ENCODE assay signal across 8 cellular contexts in the genomic region with DNA sequence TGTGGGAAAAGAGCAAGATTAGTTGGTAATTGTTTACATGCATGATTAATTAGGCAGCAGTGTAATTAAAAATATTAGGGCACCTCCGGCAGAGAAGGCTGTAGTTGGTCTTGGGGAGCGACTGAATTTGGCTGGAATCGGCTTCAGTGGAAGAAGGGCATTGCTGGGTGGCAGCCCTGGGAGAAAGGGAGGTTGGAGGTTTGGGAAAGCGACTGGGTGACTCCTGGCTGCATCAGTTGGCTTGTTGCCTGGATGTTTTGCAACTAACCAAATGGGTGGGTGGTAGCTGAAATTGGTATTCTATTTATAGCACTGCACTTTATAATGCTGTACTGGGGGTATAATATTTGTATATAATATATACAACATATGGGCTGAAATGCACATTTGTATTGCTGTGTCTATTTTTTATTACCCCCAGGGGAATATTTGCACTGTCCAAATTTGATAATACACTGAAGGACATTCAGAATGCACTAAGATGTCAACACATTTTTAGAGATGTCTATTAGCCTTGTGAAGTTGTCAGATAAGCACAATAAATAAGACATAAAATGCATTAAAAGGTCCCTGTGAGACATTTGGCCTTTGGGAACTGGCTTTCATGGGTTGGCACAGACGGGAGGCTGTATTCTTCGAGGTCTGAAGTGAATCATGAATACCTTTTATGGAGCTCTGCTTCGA. TPM values are rescaled to one million over a fixed set of nuclear protein-coding genes. Genes with fewer than 3 reads are reported as not detected.
DNase-seq lines count a peak whose midpoint lies in the region; ATAC-seq, FAIRE-seq and TF ChIP-seq lines count a peak whose summit lies in the region.

No MANE protein-coding gene starts in this region.

- H3K27ac Mint-ChIP-seq in activated naive CD8-positive, alpha-beta T cell treated with anti-CD3 and anti-CD28 coated beads, Interleukin-2, amount 10 ng/mL, durations not matched to agents 7 days and 5 days = peak overlapping the region; percentile 69

- no peaks in the 10 kb centered on the region for H3K27me3 Mint-ChIP-seq in activated T-cell treated with anti-CD3 and anti-CD28 coated beads, Interleukin-2, amount 50 U/mL, for 4 hours (ENCODE audit: low read depth)
- no peaks in the 10 kb centered on the region for H3K27me3 Mint-ChIP-seq in activated naive CD8-positive, alpha-beta T cell treated with anti-CD3 and anti-CD28 coated beads, Interleukin-2, amount 10 ng/mL, durations not matched to agents 7 days and 5 days

- peak overlapping the region; percentile 81 for H3K4me3 Mint-ChIP-seq in activated T-cell treated with anti-CD3 and anti-CD28 coated beads, Interleukin-2, amount 50 U/mL, for 4 hours
- H3K4me3 Mint-ChIP-seq in activated naive CD8-positive, alpha-beta T cell treated with anti-CD3 and anti-CD28 coated beads, Interleukin-2, amount 10 ng/mL, durations not matched to agents 7 days and 5 days = peak overlapping the region; percentile 75

- no peak for ATAC-seq in activated T-cell treated with anti-CD3 and anti-CD28 coated beads, Interleukin-2, amount 50 U/mL, for 4 hours
- no peak for ATAC-seq in activated naive CD8-positive, alpha-beta T cell treated with anti-CD3 and anti-CD28 coated beads, Interleukin-2, amount 10 ng/mL, durations not matched to agents 7 days and 5 days (ENCODE audit: low read depth)
- no peak for ATAC-seq in GM18519 (IDR thresholded peaks at IDR 0.05; ENCODE audit: low FRiP score, unreplicated experiment)

- H3K4me3 ChIP-seq in kidney (ENCODE audit: low read length in 2 of 2) (peak overlapping the region; percentile 73 to 74), tibial artery (peak overlapping the region; percentile 68 to 82)

- no peaks in the 10 kb centered on the region for H3K9me3 Mint-ChIP-seq in activated T-cell treated with anti-CD3 and anti-CD28 coated beads, Interleukin-2, amount 50 U/mL, for 4 hours
- H3K9me3 Mint-ChIP-seq in activated naive CD8-positive, alpha-beta T cell treated with anti-CD3 and anti-CD28 coated beads, Interleukin-2, amount 10 ng/mL, durations not matched to agents 7 days and 5 days = no peaks in the 10 kb centered on the region

- TF ChIP-seq CTCF in kidney (IDR thresholded peaks at IDR 0.05; ENCODE audit: borderline replicate concordance, extremely low read depth, insufficient read depth) (no peak), tibial artery (IDR thresholded peaks at IDR 0.05) (no peak)

- no peaks in the 10 kb centered on the region for H3K36me3 Mint-ChIP-seq in activated T-cell treated with anti-CD3 and anti-CD28 coated beads, Interleukin-2, amount 50 U/mL, for 4 hours (ENCODE audit: insufficient read depth)
- H3K36me3 Mint-ChIP-seq in activated naive CD8-positive, alpha-beta T cell treated with anti-CD3 and anti-CD28 coated beads, Interleukin-2, amount 10 ng/mL, durations not matched to agents 7 days and 5 days = no peaks in the 10 kb centered on the region

- peaks cover 23% of the 10 kb centered on the region for H3K4me1 Mint-ChIP-seq in activated T-cell treated with anti-CD3 and anti-CD28 coated beads, Interleukin-2, amount 50 U/mL, for 4 hours (ENCODE audit: low read depth)
- peaks cover 18% of the 10 kb centered on the region for H3K4me1 Mint-ChIP-seq in activated naive CD8-positive, alpha-beta T cell treated with anti-CD3 and anti-CD28 coated beads, Interleukin-2, amount 10 ng/mL, durations not matched to agents 7 days and 5 days

- H3K4me1 ChIP-seq in kidney (ENCODE audit: control insufficient read depth in 1 of 2, insufficient read depth in 1 of 2, low read depth in 1 of 2, low read length in 2 of 2) (peaks cover 0 to 9% of the 10 kb centered on the region in 2 donors), tibial artery (peaks cover 0 to 39% (median 16%) of the 10 kb centered on the region in 4 donors)

- DNase-seq in activated T-cell treated with anti-CD3 and anti-CD28 coated beads, Interleukin-2, amount 50 U/mL, for 4 hours = no peak
- no peak for DNase-seq in activated T-cell treated with anti-CD3 and anti-CD28 coated beads, Interleukin-2, amount 50 U/mL, for 1 hour
- DNase-seq in activated naive CD8-positive, alpha-beta T cell treated with anti-CD3 and anti-CD28 coated beads, Interleukin-2, amount 10 ng/mL, durations not matched to agents 7 days and 5 days = no peak
- DNase-seq in kidney = no peak
- DNase-seq in tibial artery = peak; percentile 35 to 77
- DNase-seq in NCI-H1417 treated with DMSO at 0.1 percent for 48 hours (lab: John Stamatoyannopoulos, UW) = no peak
- DNase-seq in Kasumi-1 (lab: John Stamatoyannopoulos, UW) = no peak

- peak overlapping the region; percentile 56 to 67 for H3K9ac ChIP-seq in kidney (ENCODE audit: low read length in 2 of 2)

- H3K27me3 ChIP-seq in tibial artery = no peaks in the 10 kb centered on the region

- H3K9me3 ChIP-seq in kidney (ENCODE audit: control insufficient read depth in 1 of 2, low read length in 2 of 2) (no peaks in the 10 kb centered on the region), tibial artery (no peaks in the 10 kb centered on the region)

- POLR2A ChIA-PET in activated naive CD8-positive, alpha-beta T cell treated with anti-CD3 and anti-CD28 coated beads, Interleukin-2, amount 10 ng/mL, durations not matched to agents 7 days and 5 days (lab: Charles Lee) = interaction anchor here (0.8 kb wide), 1 partner anchor 1337 kb away, joined by 3 read pairs; a partner anchor contains a TSS

- no peak for FAIRE-seq in kidney (lab: Jason Lieb, UNC)

- H3K36me3 ChIP-seq in kidney (ENCODE audit: control insufficient read depth in 1 of 2, insufficient read depth in 2 of 2, low read length in 2 of 2) = no peaks in the 10 kb centered on the region
- H3K36me3 ChIP-seq in tibial artery = no peaks in the 10 kb centered on the region

- intact Hi-C loops in kidney (cut with DNase I) (no loop called here), tibial artery (cut with DNase I; ENCODE audit: low total_unique reads) (loop anchor here (2.0 to 10.0 kb wide), 2 partner anchors 39 to 543 kb away; no protein-coding TSS in a partner anchor)

- peak overlapping the region; percentile 82 to 93 for H3K27ac ChIP-seq in kidney (ENCODE audit: low read depth in 2 of 2, low read length in 2 of 2)
- peak overlapping the region; percentile 89 to 96 for H3K27ac ChIP-seq in tibial artery

RNA-seq across cellular contexts. Expression of a gene that starts 1.7 kb away (rescaled TPM):
- total RNA-seq in activated T-cell treated with anti-CD3 and anti-CD28 coated beads, Interleukin-2, amount 50 U/mL, for 4 hours = 1 to 10 TPM; 3.7 to 4.1 (median 3.9) TPM
- 1 to 10 TPM; 3.8 to 4.2 TPM for total RNA-seq in activated naive CD8-positive, alpha-beta T cell treated with anti-CD3 and anti-CD28 coated beads, Interleukin-2, amount 10 ng/mL, durations not matched to agents 7 days and 5 days
- total RNA-seq in kidney = 7.7 TPM
- polyA plus RNA-seq in kidney (ENCODE audit: insufficient read depth, low read depth, low replicate concordance) = 5.9 TPM

RNA-seq across cellular contexts. Expression of a gene that starts 39.8 kb away (rescaled TPM):
- 100 to 1,000 TPM; 312 to 333 (median 322) TPM for total RNA-seq in activated T-cell treated with anti-CD3 and anti-CD28 coated beads, Interleukin-2, amount 50 U/mL, for 4 hours
- 10 to 100 TPM; 71.2 to 88.2 TPM for total RNA-seq in activated naive CD8-positive, alpha-beta T cell treated with anti-CD3 and anti-CD28 coated beads, Interleukin-2, amount 10 ng/mL, durations not matched to agents 7 days and 5 days
- total RNA-seq in kidney = 46.2 TPM
- 66.2 TPM for polyA plus RNA-seq in kidney (ENCODE audit: insufficient read depth, low read depth, low replicate concordance)

Comparison
In these comparisons a context has a peak if more than half of its experiments do, and no peak if none do; other contexts are left out.
1. DNase-seq: peak in tibial artery (2 of 2); none in activated T-cell treated with anti-CD3 and anti-CD28 coated beads, Interleukin-2, amount 50 U/mL, for 4 hours (single experiment), activated T-cell treated with anti-CD3 and anti-CD28 coated beads, Interleukin-2, amount 50 U/mL, for 1 hour (single experiment), activated naive CD8-positive, alpha-beta T cell treated with anti-CD3 and anti-CD28 coated beads, Interleukin-2, amount 10 ng/mL, durations not matched to agents 7 days and 5 days (single experiment), kidney (single experiment), NCI-H1417 treated with DMSO at 0.1 percent for 48 hours (single experiment) and Kasumi-1 (0 of 2).